In the genomic region with DNA sequence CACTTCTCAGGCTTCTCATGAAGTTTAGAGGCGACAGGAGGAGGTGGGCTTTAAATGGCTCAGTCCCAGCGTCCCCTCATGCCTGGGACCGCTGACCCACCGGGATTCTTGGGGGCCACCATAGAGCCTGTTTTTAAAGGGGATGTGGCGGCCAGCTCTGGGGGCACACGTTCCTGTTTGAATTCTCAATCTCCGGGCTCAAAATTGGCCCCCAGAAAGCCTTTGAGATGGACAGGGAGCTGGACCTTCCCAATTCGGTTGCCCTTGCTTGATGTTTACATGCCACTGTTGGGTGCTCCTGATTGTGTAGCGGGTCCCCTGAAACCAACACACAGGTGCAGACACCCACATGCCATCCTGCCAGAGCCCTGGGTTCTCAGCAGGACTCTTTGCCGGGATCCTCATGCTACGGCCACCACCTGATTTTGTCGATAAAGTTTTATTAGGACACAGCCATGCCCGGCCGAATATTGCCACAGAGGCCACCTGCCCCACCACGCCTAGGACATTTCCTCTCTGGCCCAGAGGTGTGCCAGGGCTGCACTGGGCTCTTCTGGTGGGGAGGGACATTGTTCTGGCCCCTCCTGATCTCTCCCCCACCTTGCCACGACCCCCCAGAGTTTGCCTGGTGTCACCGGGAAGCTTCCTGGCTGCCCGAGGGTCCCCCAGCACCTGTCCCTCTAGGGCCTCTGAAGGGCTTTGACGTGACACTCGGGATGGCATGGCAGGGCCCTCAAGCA, we compare ENCODE assay signal across 1 cellular context.
TF ChIP-seq lines count a peak whose summit lies in the region.

No MANE protein-coding gene starts in this region.

TF ChIP-seq in GM23338, 12 proteins besides CTCF, POLR2A, EP300 and RAD21 (continued from another document):
- TF ChIP-seq, protein P1, sequence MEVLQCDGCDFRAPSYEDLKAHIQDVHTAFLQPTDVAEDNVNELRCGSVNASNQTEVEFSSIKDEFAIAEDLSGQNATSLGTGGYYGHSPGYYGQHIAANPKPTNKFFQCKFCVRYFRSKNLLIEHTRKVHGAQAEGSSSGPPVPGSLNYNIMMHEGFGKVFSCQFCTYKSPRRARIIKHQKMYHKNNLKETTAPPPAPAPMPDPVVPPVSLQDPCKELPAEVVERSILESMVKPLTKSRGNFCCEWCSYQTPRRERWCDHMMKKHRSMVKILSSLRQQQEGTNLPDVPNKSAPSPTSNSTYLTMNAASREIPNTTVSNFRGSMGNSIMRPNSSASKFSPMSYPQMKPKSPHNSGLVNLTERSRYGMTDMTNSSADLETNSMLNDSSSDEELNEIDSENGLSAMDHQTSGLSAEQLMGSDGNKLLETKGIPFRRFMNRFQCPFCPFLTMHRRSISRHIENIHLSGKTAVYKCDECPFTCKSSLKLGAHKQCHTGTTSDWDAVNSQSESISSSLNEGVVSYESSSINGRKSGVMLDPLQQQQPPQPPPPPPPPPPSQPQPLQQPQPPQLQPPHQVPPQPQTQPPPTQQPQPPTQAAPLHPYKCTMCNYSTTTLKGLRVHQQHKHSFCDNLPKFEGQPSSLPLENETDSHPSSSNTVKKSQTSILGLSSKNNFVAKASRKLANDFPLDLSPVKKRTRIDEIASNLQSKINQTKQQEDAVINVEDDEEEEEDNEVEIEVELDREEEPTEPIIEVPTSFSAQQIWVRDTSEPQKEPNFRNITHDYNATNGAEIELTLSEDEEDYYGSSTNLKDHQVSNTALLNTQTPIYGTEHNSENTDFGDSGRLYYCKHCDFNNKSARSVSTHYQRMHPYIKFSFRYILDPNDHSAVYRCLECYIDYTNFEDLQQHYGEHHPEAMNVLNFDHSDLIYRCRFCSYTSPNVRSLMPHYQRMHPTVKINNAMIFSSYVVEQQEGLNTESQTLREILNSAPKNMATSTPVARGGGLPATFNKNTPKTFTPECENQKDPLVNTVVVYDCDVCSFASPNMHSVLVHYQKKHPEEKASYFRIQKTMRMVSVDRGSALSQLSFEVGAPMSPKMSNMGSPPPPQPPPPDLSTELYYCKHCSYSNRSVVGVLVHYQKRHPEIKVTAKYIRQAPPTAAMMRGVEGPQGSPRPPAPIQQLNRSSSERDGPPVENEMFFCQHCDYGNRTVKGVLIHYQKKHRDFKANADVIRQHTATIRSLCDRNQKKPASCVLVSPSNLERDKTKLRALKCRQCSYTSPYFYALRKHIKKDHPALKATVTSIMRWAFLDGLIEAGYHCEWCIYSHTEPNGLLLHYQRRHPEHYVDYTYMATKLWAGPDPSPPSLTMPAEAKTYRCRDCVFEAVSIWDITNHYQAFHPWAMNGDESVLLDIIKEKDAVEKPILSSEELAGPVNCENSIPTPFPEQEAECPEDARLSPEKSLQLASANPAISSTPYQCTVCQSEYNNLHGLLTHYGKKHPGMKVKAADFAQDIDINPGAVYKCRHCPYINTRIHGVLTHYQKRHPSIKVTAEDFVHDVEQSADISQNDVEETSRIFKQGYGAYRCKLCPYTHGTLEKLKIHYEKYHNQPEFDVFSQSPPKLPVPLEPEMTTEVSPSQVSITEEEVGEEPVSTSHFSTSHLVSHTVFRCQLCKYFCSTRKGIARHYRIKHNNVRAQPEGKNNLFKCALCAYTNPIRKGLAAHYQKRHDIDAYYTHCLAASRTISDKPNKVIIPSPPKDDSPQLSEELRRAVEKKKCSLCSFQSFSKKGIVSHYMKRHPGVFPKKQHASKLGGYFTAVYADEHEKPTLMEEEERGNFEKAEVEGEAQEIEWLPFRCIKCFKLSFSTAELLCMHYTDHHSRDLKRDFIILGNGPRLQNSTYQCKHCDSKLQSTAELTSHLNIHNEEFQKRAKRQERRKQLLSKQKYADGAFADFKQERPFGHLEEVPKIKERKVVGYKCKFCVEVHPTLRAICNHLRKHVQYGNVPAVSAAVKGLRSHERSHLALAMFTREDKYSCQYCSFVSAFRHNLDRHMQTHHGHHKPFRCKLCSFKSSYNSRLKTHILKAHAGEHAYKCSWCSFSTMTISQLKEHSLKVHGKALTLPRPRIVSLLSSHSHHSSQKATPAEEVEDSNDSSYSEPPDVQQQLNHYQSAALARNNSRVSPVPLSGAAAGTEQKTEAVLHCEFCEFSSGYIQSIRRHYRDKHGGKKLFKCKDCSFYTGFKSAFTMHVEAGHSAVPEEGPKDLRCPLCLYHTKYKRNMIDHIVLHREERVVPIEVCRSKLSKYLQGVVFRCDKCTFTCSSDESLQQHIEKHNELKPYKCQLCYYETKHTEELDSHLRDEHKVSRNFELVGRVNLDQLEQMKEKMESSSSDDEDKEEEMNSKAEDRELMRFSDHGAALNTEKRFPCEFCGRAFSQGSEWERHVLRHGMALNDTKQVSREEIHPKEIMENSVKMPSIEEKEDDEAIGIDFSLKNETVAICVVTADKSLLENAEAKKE (CRISPR knock-in tag; IDR thresholded peaks at IDR 0.05) = no peak
- TF ChIP-seq ZNF331 (CRISPR knock-in tag; IDR thresholded peaks at IDR 0.05; ENCODE audit: low read depth) (no peak), CREB1 (CRISPR knock-in tag; IDR thresholded peaks at IDR 0.05; ENCODE audit: low read depth) (no peak)
TF ChIP-seq in GM23338: peak in this region for 0.
